Comparison of ENCODE assay signal across 1 cellular context in the genomic region with DNA sequence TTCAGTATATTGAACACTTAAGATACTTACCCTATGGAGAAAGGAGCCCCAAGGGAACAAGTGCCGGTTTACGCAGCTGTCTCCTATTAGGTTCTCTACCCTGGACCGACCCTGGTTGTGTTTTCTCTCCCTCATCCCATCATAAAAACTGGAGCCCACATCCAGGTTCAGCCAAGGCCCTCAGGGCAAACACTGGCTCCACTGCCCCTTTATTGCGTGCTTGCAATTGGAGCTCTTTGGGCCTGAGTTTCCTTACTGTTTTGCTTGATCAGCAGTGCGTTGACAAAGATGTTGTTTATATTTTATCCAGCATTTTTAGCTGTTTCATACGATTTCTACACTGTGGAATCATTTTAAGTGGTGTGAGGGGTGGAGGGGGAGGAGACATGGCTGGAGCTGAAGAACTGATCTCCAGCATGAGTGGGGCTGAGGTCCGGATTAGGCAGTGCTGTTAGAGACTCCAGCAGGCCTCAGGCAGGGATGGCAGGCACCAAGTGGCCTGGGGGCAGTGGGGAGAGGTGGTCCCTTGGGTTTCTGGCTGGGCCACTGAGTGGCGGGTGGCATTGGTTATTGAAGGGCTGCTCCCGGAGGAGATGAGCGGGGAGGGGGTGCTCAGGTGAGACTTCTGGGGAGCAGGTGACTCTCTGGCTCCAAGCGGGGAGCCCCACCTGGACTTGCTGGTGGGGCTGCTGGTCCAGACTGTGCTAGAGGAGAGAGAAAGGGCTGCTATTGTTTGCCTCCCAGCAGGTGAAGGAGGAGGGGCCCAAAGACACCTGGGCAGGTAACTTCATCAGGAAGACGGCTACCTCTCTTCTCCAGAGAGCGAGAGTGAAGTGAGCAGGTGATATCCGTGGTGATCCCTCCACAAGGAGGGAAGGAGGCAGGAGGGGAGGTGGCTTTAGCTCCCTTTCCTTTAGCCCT.
TF ChIP-seq lines count a peak whose summit lies in the region.

No MANE protein-coding gene starts in this region.

TF ChIP-seq in IMR-90, 13 proteins besides CTCF, POLR2A, EP300 and RAD21:
- TF ChIP-seq CHD1 (IDR thresholded peaks at IDR 0.05; ENCODE audit: low read depth, low read length), result no peak
